15 cellular contexts compared by ENCODE assay signal in genomic region chr3:72448375-72448823, GRCh38. TPM values are rescaled to one million over a fixed set of nuclear protein-coding genes. Genes with fewer than 3 reads are reported as not detected.
DNase-seq lines count a peak whose midpoint lies in the region; ATAC-seq and TF ChIP-seq lines count a peak whose summit lies in the region.
"Had no signal": no experiment of that assay in that cellular context is flagged by ENCODE, and none has a peak within 500 bp of the region (broad histone marks: within the 10 kb centered on the region; RNA-seq: fewer than 3 reads in every experiment).

No MANE protein-coding gene starts in this region.

- no peak overlapping the region for H3K27ac ChIP-seq in uterus
- H3K27ac ChIP-seq in PC-3 (ENCODE audit: low read length) = no peak overlapping the region

- H3K4me1 ChIP-seq in uterus (peaks cover 3 to 13% of the 10 kb centered on the region in 2 donors), PC-3 (ENCODE audit: insufficient read depth, low read length) (peaks cover 21% of the 10 kb centered on the region)

- H3K79me2 ChIP-seq in PC-3 (ENCODE audit: low read length) = peaks cover 33% of the 10 kb centered on the region

- H3K36me3 ChIP-seq in uterus (no peaks in the 10 kb centered on the region), PC-3 (ENCODE audit: low read depth, low read length) (no peaks in the 10 kb centered on the region)
- H3K36me3 ChIP-seq: gastrocnemius medialis had no signal

- POLR2A ChIA-PET in PC-3 (lab: Charles Lee; ENCODE audit: unreplicated experiment) = no interaction called here

- intact Hi-C loops in uterus (cut with DNase I; ENCODE audit: low total_unique reads) (no loop called here), PC-3 (cut with micrococcal nuclease) (loop anchor here (2.0 to 10.0 kb wide), 6 partner anchors 34 to 494 kb away; no protein-coding TSS in a partner anchor)

- H3K9me3 ChIP-seq in uterus (no peaks in the 10 kb centered on the region), PC-3 (ENCODE audit: low read length) (no peaks in the 10 kb centered on the region)
- H3K9me3 ChIP-seq: gastrocnemius medialis had no signal

- no peak for TF ChIP-seq POLR2A in uterus (IDR thresholded peaks at IDR 0.05)

- H3K9ac ChIP-seq in PC-3 (ENCODE audit: low read length) = no peak overlapping the region

- H3K4me1 Mint-ChIP-seq in stimulated activated naive CD8-positive, alpha-beta T cell treated with anti-CD3 and anti-CD28 coated beads, Interleukin-15, Interleukin-2, amounts not matched to agents 100 ng/mL and 50 ng/mL, for 24 hours (ENCODE audit: low read depth) = peaks cover 44% of the 10 kb centered on the region
- H3K4me1 Mint-ChIP-seq in activated T-helper 17 cell treated with anti-CD3 and anti-CD28 coated beads, Interleukin-2, amount 50 U/mL, for 72 hours = peaks cover 29% of the 10 kb centered on the region
- H3K4me1 Mint-ChIP-seq in naive B cell = peaks cover 29 to 36% (median 30%) of the 10 kb centered on the region in 3 donors

- no peak for DNase-seq in stimulated activated naive CD8-positive, alpha-beta T cell treated with anti-CD3 and anti-CD28 coated beads, Interleukin-15, Interleukin-2, amounts not matched to agents 100 U/mL and 50 U/mL, for 24 hours
- no peak for DNase-seq in naive B cell
- DNase-seq in uterus = peak; percentile 19 to 20
- no peak for DNase-seq in PC-3
- no peak for DNase-seq in NCI-H510A treated with DMSO at 0.1 percent for 48 hours (lab: John Stamatoyannopoulos, UW)
- DNase-seq: ACHN; activated T-cell treated with anti-CD3 and anti-CD28 coated beads, Interleukin-2, amount 50 U/mL, for 72 hours; amniotic stem cell; gastrocnemius medialis; left ventricle myocardium superior; NCI-H1694 had no signal

- H3K4me2 ChIP-seq in PC-3 (ENCODE audit: low read length) = no peak overlapping the region

- TF ChIP-seq CTCF in uterus (IDR thresholded peaks at IDR 0.05) (no peak), PC-3 (conservative IDR thresholded peaks at IDR 0.05; ENCODE audit: low read depth, low read length) (no peak)

- H3K4me3 ChIP-seq in uterus (no peak overlapping the region), PC-3 (ENCODE audit: low read length) (no peak overlapping the region)

- H3K9me3 Mint-ChIP-seq in stimulated activated naive CD8-positive, alpha-beta T cell treated with anti-CD3 and anti-CD28 coated beads, Interleukin-15, Interleukin-2, amounts not matched to agents 100 ng/mL and 50 ng/mL, for 24 hours = no peaks in the 10 kb centered on the region
- no peaks in the 10 kb centered on the region for H3K9me3 Mint-ChIP-seq in activated T-helper 17 cell treated with anti-CD3 and anti-CD28 coated beads, Interleukin-2, amount 50 U/mL, for 72 hours
- H3K9me3 Mint-ChIP-seq in naive B cell = no peaks in the 10 kb centered on the region
- H3K9me3 Mint-ChIP-seq: activated T-cell treated with anti-CD3 and anti-CD28 coated beads, Interleukin-2, amount 50 U/mL, for 72 hours; T-helper 2 cell treated with Interferon-gamma antibody and Interleukin-4, amounts not matched to agents 5 μg/mL and 100 μg/mL, for 36 hours had no signal

- H3F3A ChIP-seq in PC-3 (ENCODE audit: low read length, unreplicated experiment) = no peaks in the 10 kb centered on the region

- H3K27me3 ChIP-seq in uterus (no peaks in the 10 kb centered on the region), PC-3 (ENCODE audit: low read length) (no peaks in the 10 kb centered on the region)
- H3K27me3 ChIP-seq: gastrocnemius medialis had no signal

- no peaks in the 10 kb centered on the region for H3K9me2 ChIP-seq in PC-3 (replicated peaks; ENCODE audit: low read length)

- peaks cover 34% of the 10 kb centered on the region for H3K27me3 Mint-ChIP-seq in stimulated activated naive CD8-positive, alpha-beta T cell treated with anti-CD3 and anti-CD28 coated beads, Interleukin-15, Interleukin-2, amounts not matched to agents 100 ng/mL and 50 ng/mL, for 24 hours
- H3K27me3 Mint-ChIP-seq in activated T-helper 17 cell treated with anti-CD3 and anti-CD28 coated beads, Interleukin-2, amount 50 U/mL, for 72 hours = peaks cover 14% of the 10 kb centered on the region
- H3K27me3 Mint-ChIP-seq in naive B cell = peaks cover 23 to 28% (median 23%) of the 10 kb centered on the region in 3 donors

- no peak overlapping the region for H2AFZ ChIP-seq in PC-3 (ENCODE audit: low read length)

- no TSS peak for BruUV-seq in PC-3 (replicated peaks; lab: Mats Ljungman, UMichigan)

- peaks cover 30% of the 10 kb centered on the region for H3K36me3 Mint-ChIP-seq in stimulated activated naive CD8-positive, alpha-beta T cell treated with anti-CD3 and anti-CD28 coated beads, Interleukin-15, Interleukin-2, amounts not matched to agents 100 ng/mL and 50 ng/mL, for 24 hours (ENCODE audit: low read depth)
- H3K36me3 Mint-ChIP-seq in activated T-helper 17 cell treated with anti-CD3 and anti-CD28 coated beads, Interleukin-2, amount 50 U/mL, for 72 hours (ENCODE audit: low read depth) = peaks cover 33% of the 10 kb centered on the region
- peaks cover 5 to 7% of the 10 kb centered on the region in 2 donors for H3K36me3 Mint-ChIP-seq in naive B cell

- no peak overlapping the region for H3K4me3 Mint-ChIP-seq in stimulated activated naive CD8-positive, alpha-beta T cell treated with anti-CD3 and anti-CD28 coated beads, Interleukin-15, Interleukin-2, amounts not matched to agents 100 ng/mL and 50 ng/mL, for 24 hours
- H3K4me3 Mint-ChIP-seq in activated T-helper 17 cell treated with anti-CD3 and anti-CD28 coated beads, Interleukin-2, amount 50 U/mL, for 72 hours = peak overlapping the region; percentile 51
- peak overlapping the region in 5 of 8 donors; percentile 47 to 96 (median 84) for H3K4me3 Mint-ChIP-seq in naive B cell

- no peak for ATAC-seq in stimulated activated naive CD8-positive, alpha-beta T cell treated with anti-CD3 and anti-CD28 coated beads, Interleukin-15, Interleukin-2, amounts not matched to agents 100 U/mL and 50 U/mL, for 24 hours
- ATAC-seq in activated T-helper 17 cell treated with anti-CD3 and anti-CD28 coated beads, Interleukin-2, amount 50 U/mL, for 72 hours (replicated peaks) = no peak
- ATAC-seq in naive B cell (ENCODE audit: low read depth in 2 of 2) (no peak), PC-3 (no peak), HG02970 (IDR thresholded peaks at IDR 0.05; ENCODE audit: low FRiP score, unreplicated experiment) (no peak)
- ATAC-seq: activated T-cell treated with anti-CD3 and anti-CD28 coated beads, Interleukin-2, amount 50 U/mL, for 72 hours; left ventricle myocardium superior had no signal

- H4K20me1 ChIP-seq in PC-3 (ENCODE audit: low read length) = peaks cover 32% of the 10 kb centered on the region

- peak overlapping the region; percentile 43 for H3K27ac Mint-ChIP-seq in stimulated activated naive CD8-positive, alpha-beta T cell treated with anti-CD3 and anti-CD28 coated beads, Interleukin-15, Interleukin-2, amounts not matched to agents 100 ng/mL and 50 ng/mL, for 24 hours
- no peak overlapping the region for H3K27ac Mint-ChIP-seq in activated T-helper 17 cell treated with anti-CD3 and anti-CD28 coated beads, Interleukin-2, amount 50 U/mL, for 72 hours
- peak overlapping the region in 1 of 6 donors; percentile 22 for H3K27ac Mint-ChIP-seq in naive B cell

- CTCF ChIA-PET in PC-3 (lab: Charles Lee) = no interaction called here

RNA-seq across cellular contexts. Expression of gene RYBP, which starts 2.0 kb away (rescaled TPM):
- total RNA-seq in activated T-helper 17 cell treated with anti-CD3 and anti-CD28 coated beads, Interleukin-2, amount 50 U/mL, for 72 hours = 10 to 100 TPM; 24.1 to 41.3 TPM
- polyA plus RNA-seq in naive B cell (ENCODE audit: low read depth in 6 of 6) = 1 to 10 TPM; 1.9 to 3.3 (median 2.8) TPM
- 10 to 100 TPM in 2 of 4 donors, 1 to 10 TPM in 2; 5.1 to 43.1 (median 19.6) TPM for total RNA-seq in uterus
- total RNA-seq in PC-3 (2014; rRNA removed) = 5.5 and 7.4 TPM in 2 replicates

Comparison
In these comparisons a context has a peak if more than half of its experiments do, and no peak if none do; other contexts are left out.
1. DNase-seq: peak in uterus (2 of 2); none in stimulated activated naive CD8-positive, alpha-beta T cell treated with anti-CD3 and anti-CD28 coated beads, Interleukin-15, Interleukin-2, amounts not matched to agents 100 U/mL and 50 U/mL, for 24 hours (single experiment), naive B cell (single experiment), PC-3 (single experiment) and NCI-H510A treated with DMSO at 0.1 percent for 48 hours (single experiment).